In genomic region chr16:89081556-89081955, GRCh38 we compare ENCODE assay signal across 36 cellular contexts.
"Had no signal": no experiment of that assay in that cellular context is flagged by ENCODE, and none has a peak within 500 bp of the region (broad histone marks: within the 10 kb centered on the region; RNA-seq: fewer than 3 reads in every experiment).

No MANE protein-coding gene starts in this region.

- H3K27me3 ChIP-seq: cardiac muscle cell had no signal

- H3K36me3 ChIP-seq: cardiac muscle cell had no signal

- H3K9me3 Mint-ChIP-seq: activated B cell treated with CpG ODN at 0.5 μM for 24 hours; activated CD4-positive, alpha-beta memory T cell treated with anti-CD3 and anti-CD28 coated beads for 36 hours; activated naive CD4-positive, alpha-beta T cell treated with anti-CD3 and anti-CD28 coated beads, Interleukin-2, amount 50 U/mL, for 24 hours; activated naive CD8-positive, alpha-beta T cell treated with anti-CD3 and anti-CD28 coated beads, Interleukin-2, amount 10 ng/mL, durations not matched to agents 7 days and 5 days; activated naive CD8-positive, alpha-beta T cell treated with anti-CD3 and anti-CD28 coated beads, Interleukin-2, amount 50 U/mL, for 24 hours; activated T-cell treated with anti-CD3 and anti-CD28 coated beads, Interleukin-2, amount 50 U/mL, for 24 hours; central memory CD8-positive, alpha-beta T cell had no signal

- ATAC-seq: activated CD8-positive, alpha-beta memory T cell treated with anti-CD3 and anti-CD28 coated beads, Interleukin-2, amount 10 ng/mL, durations not matched to agents 7 days and 5 days; activated CD8-positive, alpha-beta T cell treated with anti-CD3 and anti-CD28 coated beads, Interleukin-2, amount 10 ng/mL, durations not matched to agents 7 days and 5 days; activated naive CD8-positive, alpha-beta T cell treated with anti-CD3 and anti-CD28 coated beads, Interleukin-2, amount 50 U/mL, for 24 hours had no signal

- DNase-seq: activated B cell treated with CpG ODN at 0.5 μM for 24 hours; activated CD4-positive, alpha-beta memory T cell treated with anti-CD3 and anti-CD28 coated beads for 36 hours; activated CD4-positive, alpha-beta T cell treated with anti-CD3 and anti-CD28 coated beads for 4 hours; activated CD4-positive, alpha-beta T cell treated with anti-CD3 and anti-CD28 coated beads, Interleukin-2, amount 10 ng/mL, durations not matched to agents 24 days and 14 days; activated CD4-positive, alpha-beta T cell treated with anti-CD3 and anti-CD28 coated beads, Interleukin-2, amount 50 U/mL, for 1 hour; activated CD4-positive, alpha-beta T cell treated with anti-CD3 and anti-CD28 coated beads, Interleukin-2, amount 50 U/mL, for 4 hours; activated CD4-positive, CD25-positive, alpha-beta regulatory T cell treated with anti-CD3 and anti-CD28 coated beads, Interleukin-2, amount 50 U/mL, for 72 hours; activated CD8-positive, alpha-beta memory T cell treated with anti-CD3 and anti-CD28 coated beads for 24 hours; activated CD8-positive, alpha-beta memory T cell treated with anti-CD3 and anti-CD28 coated beads, Interleukin-2, amount 10 ng/mL, durations not matched to agents 7 days and 5 days; activated CD8-positive, alpha-beta memory T cell treated with anti-CD3 and anti-CD28 coated beads, Interleukin-2, amount 50 U/mL, for 48 hours; activated CD8-positive, alpha-beta T cell treated with anti-CD3 and anti-CD28 coated beads, Interleukin-2, amount 10 ng/mL, durations not matched to agents 7 days and 5 days; activated effector memory CD4-positive, alpha-beta T cell treated with Interleukin-2 at 50 U/mL for 16 hours; activated gamma-delta T cell; activated naive CD4-positive, alpha-beta T cell treated with anti-CD3 and anti-CD28 coated beads, Interleukin-2, amount 10 ng/mL, durations not matched to agents 7 days and 5 days; activated naive CD4-positive, alpha-beta T cell treated with Interleukin-2 at 50 U/mL for 16 hours; activated naive CD8-positive, alpha-beta T cell treated with anti-CD3 and anti-CD28 coated beads, Interleukin-2, amount 10 ng/mL, durations not matched to agents 7 days and 5 days; activated naive CD8-positive, alpha-beta T cell treated with anti-CD3 and anti-CD28 coated beads, Interleukin-2, amount 50 U/mL, for 24 hours; activated T-cell treated with anti-CD3 and anti-CD28 coated beads, Interleukin-2, amount 50 U/mL, for 24 hours; activated T-cell treated with anti-CD3 and anti-CD28 coated beads, Interleukin-2, amount 50 U/mL, for 48 hours; aorta; caudate nucleus; cerebellar nuclear complex; T-helper 1 cell; T-helper 2 cell; T-helper 9 cell had no signal

- H3K27me3 Mint-ChIP-seq: activated B cell treated with CpG ODN at 0.5 μM for 24 hours; activated CD4-positive, alpha-beta T cell treated with anti-CD3 and anti-CD28 coated beads, Interleukin-2, amount 10 ng/mL, durations not matched to agents 24 days and 14 days; activated naive CD4-positive, alpha-beta T cell treated with anti-CD3 and anti-CD28 coated beads, Interleukin-2, amount 50 U/mL, for 24 hours; activated naive CD8-positive, alpha-beta T cell; activated naive CD8-positive, alpha-beta T cell treated with anti-CD3 and anti-CD28 coated beads, Interleukin-2, amount 10 ng/mL, durations not matched to agents 7 days and 5 days; activated naive CD8-positive, alpha-beta T cell treated with anti-CD3 and anti-CD28 coated beads, Interleukin-2, amount 50 U/mL, for 24 hours; activated T-cell treated with anti-CD3 and anti-CD28 coated beads, Interleukin-2, amount 50 U/mL, for 24 hours had no signal

- H3K27ac ChIP-seq: cardiac muscle cell, VCaP had no signal

- H3K27ac Mint-ChIP-seq: activated B cell treated with CpG ODN at 0.5 μM for 24 hours; activated CD4-positive, alpha-beta memory T cell treated with anti-CD3 and anti-CD28 coated beads for 36 hours; activated CD4-positive, alpha-beta T cell treated with anti-CD3 and anti-CD28 coated beads, Interleukin-2, amount 10 ng/mL, durations not matched to agents 24 days and 14 days; activated CD8-positive, alpha-beta memory T cell treated with anti-CD3 and anti-CD28 coated beads, Interleukin-2, amount 10 ng/mL, durations not matched to agents 7 days and 5 days; activated CD8-positive, alpha-beta T cell treated with anti-CD3 and anti-CD28 coated beads, Interleukin-2, amount 10 ng/mL, durations not matched to agents 7 days and 5 days; activated naive CD4-positive, alpha-beta T cell treated with anti-CD3 and anti-CD28 coated beads, Interleukin-2, amount 10 ng/mL, durations not matched to agents 7 days and 5 days; activated naive CD4-positive, alpha-beta T cell treated with anti-CD3 and anti-CD28 coated beads, Interleukin-2, amount 50 U/mL, for 24 hours; activated naive CD8-positive, alpha-beta T cell; activated naive CD8-positive, alpha-beta T cell treated with anti-CD3 and anti-CD28 coated beads, Interleukin-2, amount 10 ng/mL, durations not matched to agents 7 days and 5 days; activated naive CD8-positive, alpha-beta T cell treated with anti-CD3 and anti-CD28 coated beads, Interleukin-2, amount 50 U/mL, for 24 hours; activated T-cell treated with anti-CD3 and anti-CD28 coated beads, Interleukin-2, amount 50 U/mL, for 24 hours; activated T-helper 2 cell treated with anti-CD3 and anti-CD28 coated beads, Interferon-gamma antibody, Interleukin-2, Interleukin-4, amounts not matched to agents 10 μg/mL and 5 μg/mL and 100 μg/mL, durations not matched to agents 14 hours and 24 hours and 36 hours; T-helper 1 cell treated with Interleukin-12 subunit alpha and Interleukin-12 subunit beta and Interleukin-4 antibody, amounts not matched to agents 30 μg/mL and 1 μg/mL, for 36 hours; T-helper 2 cell treated with Interferon-gamma antibody and Interleukin-4, amounts not matched to agents 5 μg/mL and 100 μg/mL, for 36 hours had no signal

- H3K36me3 Mint-ChIP-seq: activated CD4-positive, alpha-beta memory T cell treated with anti-CD3 and anti-CD28 coated beads for 36 hours; activated CD8-positive, alpha-beta memory T cell treated with anti-CD3 and anti-CD28 coated beads, Interleukin-2, amount 10 ng/mL, durations not matched to agents 7 days and 5 days; activated naive CD4-positive, alpha-beta T cell treated with anti-CD3 and anti-CD28 coated beads, Interleukin-2, amount 10 ng/mL, durations not matched to agents 7 days and 5 days; activated naive CD4-positive, alpha-beta T cell treated with anti-CD3 and anti-CD28 coated beads, Interleukin-2, amount 50 U/mL, for 24 hours; activated naive CD8-positive, alpha-beta T cell; activated naive CD8-positive, alpha-beta T cell treated with anti-CD3 and anti-CD28 coated beads, Interleukin-2, amount 10 ng/mL, durations not matched to agents 7 days and 5 days; brain had no signal

- FAIRE-seq: bronchial epithelial cell, TTC549 had no signal

- H3K4me1 Mint-ChIP-seq: activated CD4-positive, alpha-beta T cell treated with anti-CD3 and anti-CD28 coated beads, Interleukin-2, amount 10 ng/mL, durations not matched to agents 24 days and 14 days; activated CD8-positive, alpha-beta memory T cell treated with anti-CD3 and anti-CD28 coated beads, Interleukin-2, amount 10 ng/mL, durations not matched to agents 7 days and 5 days; activated naive CD8-positive, alpha-beta T cell treated with anti-CD3 and anti-CD28 coated beads, Interleukin-2, amount 10 ng/mL, durations not matched to agents 7 days and 5 days; central memory CD8-positive, alpha-beta T cell had no signal

- H3K4me3 Mint-ChIP-seq: activated B cell treated with CpG ODN at 0.5 μM for 24 hours; activated CD4-positive, alpha-beta memory T cell treated with anti-CD3 and anti-CD28 coated beads for 36 hours; activated CD4-positive, alpha-beta T cell treated with anti-CD3 and anti-CD28 coated beads, Interleukin-2, amount 10 ng/mL, durations not matched to agents 24 days and 14 days; activated CD8-positive, alpha-beta memory T cell treated with anti-CD3 and anti-CD28 coated beads, Interleukin-2, amount 10 ng/mL, durations not matched to agents 7 days and 5 days; activated CD8-positive, alpha-beta T cell treated with anti-CD3 and anti-CD28 coated beads, Interleukin-2, amount 10 ng/mL, durations not matched to agents 7 days and 5 days; activated naive CD4-positive, alpha-beta T cell treated with anti-CD3 and anti-CD28 coated beads, Interleukin-2, amount 10 ng/mL, durations not matched to agents 7 days and 5 days; activated naive CD4-positive, alpha-beta T cell treated with anti-CD3 and anti-CD28 coated beads, Interleukin-2, amount 50 U/mL, for 24 hours; activated naive CD8-positive, alpha-beta T cell; activated naive CD8-positive, alpha-beta T cell treated with anti-CD3 and anti-CD28 coated beads, Interleukin-2, amount 10 ng/mL, durations not matched to agents 7 days and 5 days; activated naive CD8-positive, alpha-beta T cell treated with anti-CD3 and anti-CD28 coated beads, Interleukin-2, amount 50 U/mL, for 24 hours; activated T-cell treated with anti-CD3 and anti-CD28 coated beads, Interleukin-2, amount 50 U/mL, for 24 hours; brain; central memory CD8-positive, alpha-beta T cell; T-helper 1 cell treated with Interleukin-12 subunit alpha and Interleukin-12 subunit beta and Interleukin-4 antibody, amounts not matched to agents 30 μg/mL and 1 μg/mL, for 36 hours; T-helper 2 cell treated with Interferon-gamma antibody and Interleukin-4, amounts not matched to agents 5 μg/mL and 100 μg/mL, for 36 hours had no signal

- H3K4me3 ChIP-seq: cardiac muscle cell had no signal
